Comparison of ENCODE assay signal across 11 cellular contexts in genomic region chr10:90227259-90227658, GRCh38.
A peak's percentile ranks its signal among the peaks of the same experiment; 100 is the strongest.
DNase-seq lines count a peak whose midpoint lies in the region; ATAC-seq lines count a peak whose summit lies in the region.
"Had no signal": no experiment of that assay in that cellular context is flagged by ENCODE, and none has a peak within 500 bp of the region (broad histone marks: within the 10 kb centered on the region; RNA-seq: fewer than 3 reads in every experiment).

No MANE protein-coding gene starts in this region.

- peak; percentile 32 for DNase-seq in EH (ENCODE audit: low read depth)
- DNase-seq in LHCN-M2 (ENCODE audit: low read depth), result peak; percentile 68
- DNase-seq in amniotic epithelial cell (ENCODE audit: low read depth), result peak; percentile 98
- DNase-seq in renal cortical epithelial cell (ENCODE audit: low read depth), result peak; percentile 92
- no peak for DNase-seq in posterior vena cava (ENCODE audit: low spot score)
- DNase-seq in NCI-H774 (lab: John Stamatoyannopoulos, UW), result no peak
- DNase-seq: kidney, NCI-H2171, posterior cingulate gyrus had no signal

- intact Hi-C loops in posterior vena cava (cut with DNase I), result no loop called here

- ATAC-seq in HG02884 (IDR thresholded peaks at IDR 0.05; ENCODE audit: unreplicated experiment), result no peak
- ATAC-seq in GM19395 (IDR thresholded peaks at IDR 0.05; ENCODE audit: unreplicated experiment), result no peak

Comparison
In these comparisons a context has a peak if more than half of its experiments do, and no peak if none do; other contexts are left out.
1. DNase-seq: peak in EH (single experiment), LHCN-M2 (single experiment), amniotic epithelial cell (single experiment) and renal cortical epithelial cell (single experiment); none in posterior vena cava (single experiment) and NCI-H774 (single experiment).